In the genomic region with DNA sequence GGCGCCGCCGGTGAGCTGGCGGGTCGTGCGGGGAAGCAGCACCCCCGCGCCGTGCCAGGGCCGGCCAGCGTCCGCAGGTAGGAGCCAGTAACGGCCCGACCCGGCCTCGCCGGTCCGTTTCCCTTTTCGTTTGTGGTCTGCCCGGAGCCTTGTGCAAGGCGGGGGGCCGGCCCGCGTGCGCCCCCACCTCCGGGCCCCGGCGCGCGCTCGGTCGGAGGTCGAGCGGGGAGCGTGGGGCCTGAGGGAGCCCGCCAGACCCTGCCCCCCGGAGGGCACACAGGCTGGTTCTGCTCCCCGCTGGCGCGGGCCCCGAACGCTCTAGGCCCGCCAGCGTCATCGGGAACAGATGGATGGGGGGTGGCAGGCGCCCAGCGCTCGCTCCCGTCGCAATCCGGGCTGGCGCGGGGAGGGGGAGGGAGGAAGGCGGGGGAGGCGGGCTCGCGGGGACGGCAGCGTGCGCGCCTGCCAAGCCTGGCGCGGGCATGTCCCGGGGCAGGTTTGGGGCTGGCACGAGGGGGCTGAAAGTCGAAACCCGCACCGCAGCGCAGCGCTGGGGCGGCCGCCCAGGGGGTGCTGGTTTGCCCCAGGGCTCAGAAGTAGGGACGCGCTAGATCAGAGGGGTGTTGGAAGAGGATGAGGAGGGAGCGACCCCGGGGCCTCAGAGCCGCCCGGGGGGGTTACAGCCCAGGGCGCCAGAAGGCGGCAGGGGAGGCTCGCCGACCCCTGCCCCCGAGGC, we compare ENCODE assay signal across 8 cellular contexts. TPM values are rescaled to one million over a fixed set of nuclear protein-coding genes. Genes with fewer than 3 reads are reported as not detected.
DNase-seq lines count a peak whose midpoint lies in the region; ATAC-seq, FAIRE-seq and TF ChIP-seq lines count a peak whose summit lies in the region.

No MANE protein-coding gene starts in this region.

- no peaks in the 10 kb centered on the region for H3K27me3 ChIP-seq in pancreas

- H3K9me3 ChIP-seq in pancreas = no peaks in the 10 kb centered on the region

- H3K4me1 ChIP-seq in pancreas = peaks cover 29 to 44% (median 40%) of the 10 kb centered on the region in 3 donors

- no peak for TF ChIP-seq CTCF in pancreas (IDR thresholded peaks at IDR 0.05)

- H3K4me3 ChIP-seq in pancreas = peak overlapping the region; percentile 51 to 84 (median 71)

- peak; percentile 55 for DNase-seq in DMS153 (lab: John Stamatoyannopoulos, UW)
- DNase-seq in LHCN-M2 (ENCODE audit: low read depth) = peak; percentile 83
- DNase-seq in SHP77 (lab: John Stamatoyannopoulos, UW) = peak; percentile 72 to 77
- DNase-seq in amniotic stem cell (lab: John Stamatoyannopoulos, UW) = peak; percentile 62
- DNase-seq in left cardiac atrium = peak; percentile 86
- peak; percentile 89 to 97 (median 94) for DNase-seq in pancreas

- H3K27ac ChIP-seq in pancreas = peak overlapping the region; percentile 98 to 100 (median 99)

- FAIRE-seq in pancreas (lab: Jason Lieb, UNC) = no peak

- whole genome bisulfite sequencing in pancreas, 2 donors = 1% methylated on average over 44 to 83 of the region's 83 CpGs

- ATAC-seq in left cardiac atrium (peak; percentile 54), pancreas (peak; percentile 25 to 57 (median 42)), HG03442 (IDR thresholded peaks at IDR 0.05; ENCODE audit: unreplicated experiment) (no peak), HG03196 (IDR thresholded peaks at IDR 0.05; ENCODE audit: unreplicated experiment) (no peak)

- intact Hi-C loops in left cardiac atrium (cut with DNase I) = loop anchor here in 1 of 2 donors (2.0 to 10.0 kb wide), 5 partner anchors 54 to 337 kb away; no protein-coding TSS in a partner anchor
- intact Hi-C loops in pancreas (cut with DNase I) = no loop called here

- no peaks in the 10 kb centered on the region for H3K36me3 ChIP-seq in pancreas

RNA-seq across cellular contexts. Expression of a gene that starts 1.5 kb away (rescaled TPM):
- 10.9 and 14.3 TPM in 2 replicates for total RNA-seq in LHCN-M2 (2014; rRNA removed)
- 6.4 TPM for polyA plus RNA-seq in LHCN-M2 (2012)
- total RNA-seq in left cardiac atrium = 10 to 100 TPM; 54.6 to 60.6 TPM
- total RNA-seq in pancreas = 10 to 100 TPM; 32.0 to 50.3 (median 41.9) TPM
- 10 to 100 TPM; 32.9 to 61.5 TPM for polyA plus RNA-seq in pancreas

Comparison
In these comparisons a context has a peak if more than half of its experiments do, and no peak if none do; other contexts are left out.
1. ATAC-seq: peak in left cardiac atrium (2 of 2) and pancreas (4 of 4); none in HG03442 (single experiment) and HG03196 (single experiment).
2. Peak in every context shown above with its lines, with median percentiles within 50 percentile points of each other: DNase-seq.